ENCODE assay signal across 8 cellular contexts in the genomic region with DNA sequence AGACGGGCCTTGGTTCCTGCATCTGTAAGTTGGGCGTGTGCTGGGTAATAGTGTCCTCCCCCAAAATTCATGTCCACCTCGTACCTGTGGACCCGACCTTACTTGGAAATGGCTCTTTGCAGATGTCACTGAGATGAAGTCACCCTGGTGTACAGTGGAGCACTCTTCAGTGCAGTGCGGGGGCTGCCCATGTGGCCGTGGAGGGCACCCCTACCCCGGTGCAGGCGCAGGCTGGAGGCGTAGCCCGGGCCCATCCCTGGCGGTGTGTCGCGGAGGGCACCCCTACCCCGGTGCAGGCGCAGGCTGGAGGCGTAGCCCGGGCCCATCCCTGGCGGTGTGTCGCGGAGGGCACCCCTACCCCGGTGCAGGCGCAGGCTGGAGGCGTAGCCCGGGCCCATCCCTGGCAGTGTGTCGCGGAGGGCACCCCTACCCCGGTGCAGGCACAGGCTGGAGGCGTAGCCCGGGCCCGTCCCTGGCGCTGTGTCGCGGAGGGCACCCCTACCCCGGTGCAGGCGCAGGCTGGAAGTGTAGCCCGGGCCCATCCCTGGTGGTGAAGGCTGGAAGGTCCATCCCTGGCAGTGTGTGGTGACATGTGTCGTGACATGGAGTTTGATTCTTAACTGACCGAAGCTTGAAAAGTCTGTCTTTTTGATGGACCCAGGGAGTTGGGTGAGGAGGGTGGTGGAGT. TPM values are rescaled to one million over a fixed set of nuclear protein-coding genes. Genes with fewer than 3 reads are reported as not detected.
DNase-seq lines count a peak whose midpoint lies in the region; ATAC-seq, FAIRE-seq and TF ChIP-seq lines count a peak whose summit lies in the region.
"Not testable (repeated sequence)": the region's sequence is repeated elsewhere in the genome, so short reads cannot be mapped to it uniquely, and the experiment has no call there.

No MANE protein-coding gene starts in this region.

- H3K18ac ChIP-seq in IMR-90 (ENCODE audit: low read depth, low read length), result not testable (repeated sequence)
- H3K18ac ChIP-seq in trophoblast cell (ENCODE audit: low read length), result peak overlapping the region; percentile 2

- not testable (repeated sequence) for H3K79me2 ChIP-seq in trophoblast cell (ENCODE audit: control insufficient read depth, insufficient read depth, low read length, poor library complexity)

- H3K23ac ChIP-seq in IMR-90 (ENCODE audit: low read depth, low read length); trophoblast cell (ENCODE audit: low read length): not testable (repeated sequence)

- not testable (repeated sequence) for TF ChIP-seq RAD21 in IMR-90 (IDR thresholded peaks at IDR 0.05; ENCODE audit: low read length)

- not testable (repeated sequence) for H3K4ac ChIP-seq in IMR-90 (ENCODE audit: low read depth, low read length); trophoblast cell (ENCODE audit: low read depth, low read length)

- H2BK12ac ChIP-seq in trophoblast cell (ENCODE audit: low read length), result peak overlapping the region; percentile 24

- H3K27ac ChIP-seq in BLaER1 treated with 17β-estradiol and CSF1 and Interleukin-3, amounts not matched to agents 10 nM and 100 nM, result peak overlapping the region in 10 of 11 experiments; percentile 35 to 94 (median 86); a peak in 19 of 22 replicates
- H3K27ac ChIP-seq in IMR-90 (ENCODE audit: insufficient read depth, low read length); trophoblast cell (ENCODE audit: low read depth, low read length): not testable (repeated sequence)
- H3K27ac ChIP-seq in cardiac muscle cell, result peak overlapping the region; percentile 71

- peaks cover 89 to 96% (median 95%) of the 10 kb centered on the region in 10 experiments for H3K4me1 ChIP-seq in BLaER1 treated with 17β-estradiol and CSF1 and Interleukin-3, amounts not matched to agents 10 nM and 100 nM
- H3K4me1 ChIP-seq in IMR-90 (ENCODE audit: control insufficient read depth, insufficient read depth, low read length); trophoblast cell (ENCODE audit: control insufficient read depth in 1 of 2, insufficient read depth in 2 of 2, low read length in 2 of 2): not testable (repeated sequence)
- peaks cover 14% of the 10 kb centered on the region for H3K4me1 ChIP-seq in cardiac muscle cell (ENCODE audit: low read depth)

- not testable (repeated sequence) for BruUV-seq in IMR-90 (replicated peaks; lab: Mats Ljungman, UMichigan)

- FAIRE-seq in urothelium cell line (lab: Jason Lieb, UNC), result peak; percentile 59

- peak overlapping the region in 1 of 5 experiments; percentile 69 for H3K4me3 Mint-ChIP-seq in brain
- H3K4me3 Mint-ChIP-seq in immature natural killer cell, nephron progenitor cell: not testable (repeated sequence)

- peak overlapping the region in 9 of 10 experiments; percentile 24 to 59 (median 54); a peak in 15 of 20 replicates for H3K4me3 ChIP-seq in BLaER1 treated with 17β-estradiol and CSF1 and Interleukin-3, amounts not matched to agents 10 nM and 100 nM
- not testable (repeated sequence) for H3K4me3 ChIP-seq in IMR-90 (ENCODE audit: insufficient read depth, low read depth, low read length); cardiac muscle cell; trophoblast cell (ENCODE audit: low read depth, low read length)

- not testable (repeated sequence) for TF ChIP-seq CTCF in IMR-90 (conservative IDR thresholded peaks at IDR 0.05; ENCODE audit: low read depth, low read length); brain (conservative IDR thresholded peaks at IDR 0.05); cardiac muscle cell (IDR thresholded peaks at IDR 0.05; ENCODE audit: low read depth, low read length); nephron progenitor cell (IDR thresholded peaks at IDR 0.05)

- not testable (repeated sequence) for H4K5ac ChIP-seq in IMR-90 (ENCODE audit: low read depth, low read length)

- not testable (repeated sequence) for ATAC-seq in IMR-90 (ENCODE audit: low read depth)

- not testable (repeated sequence) for H2BK15ac ChIP-seq in IMR-90 (ENCODE audit: low read depth, low read length)

- peaks cover 0 to 77% (median 23%) of the 10 kb centered on the region in 11 experiments; a peak in 13 of 22 replicates for H4K20me1 ChIP-seq in BLaER1 treated with 17β-estradiol and CSF1 and Interleukin-3, amounts not matched to agents 10 nM and 100 nM
- H4K20me1 ChIP-seq in IMR-90 (ENCODE audit: insufficient read depth, low read length), result peaks cover 30% of the 10 kb centered on the region

- H3K27me3 ChIP-seq in BLaER1 treated with 17β-estradiol and CSF1 and Interleukin-3, amounts not matched to agents 10 nM and 100 nM, result peaks cover 0 to 33% (median 0%) of the 10 kb centered on the region in 11 experiments; a peak in 8 of 22 replicates
- H3K27me3 ChIP-seq in IMR-90 (ENCODE audit: control insufficient read depth, insufficient read depth, low read length); cardiac muscle cell; trophoblast cell (ENCODE audit: insufficient read depth, low read length): not testable (repeated sequence)

- H3K56ac ChIP-seq in IMR-90 (ENCODE audit: extremely low read depth, insufficient read depth, low read length), result not testable (repeated sequence)

- not testable (repeated sequence) for DNase-seq in IMR-90; cardiac muscle cell (ENCODE audit: low read depth in 1 of 2, low spot score in 1 of 2); immature natural killer cell; nephron progenitor cell; trophoblast cell; urothelium cell line (ENCODE audit: low spot score)

- H3K36me3 Mint-ChIP-seq in brain, result peaks cover 15% of the 10 kb centered on the region
- not testable (repeated sequence) for H3K36me3 Mint-ChIP-seq in immature natural killer cell; nephron progenitor cell (ENCODE audit: low read depth)

- H2BK120ac ChIP-seq in IMR-90 (ENCODE audit: low read depth, low read length); trophoblast cell (ENCODE audit: insufficient read depth, low read length, poor library complexity): not testable (repeated sequence)

- H3K9me3 ChIP-seq in BLaER1 treated with 17β-estradiol and CSF1 and Interleukin-3, amounts not matched to agents 10 nM and 100 nM (replicated peaks in 1 of 11); IMR-90 (ENCODE audit: control insufficient read depth, insufficient read depth, low read length); cardiac muscle cell (ENCODE audit: low read depth); trophoblast cell (ENCODE audit: insufficient read depth, low read depth, low read length): not testable (repeated sequence)

- not testable (repeated sequence) for H2AK5ac ChIP-seq in IMR-90 (ENCODE audit: low read depth, low read length); trophoblast cell (ENCODE audit: low read length)

- H3K9ac ChIP-seq in BLaER1 treated with 17β-estradiol and CSF1 and Interleukin-3, amounts not matched to agents 10 nM and 100 nM, result peak overlapping the region in 10 of 11 experiments; percentile 47 to 85 (median 80); a peak in 18 of 22 replicates
- H3K9ac ChIP-seq in IMR-90 (ENCODE audit: low read depth, low read length); trophoblast cell (ENCODE audit: low read length): not testable (repeated sequence)

- CTCF ChIA-PET in IMR-90 (lab: Yijun Ruan, JAX), result not testable (repeated sequence)

- H4K8ac ChIP-seq in IMR-90 (ENCODE audit: low read depth in 2 of 2, low read length in 2 of 2); trophoblast cell (ENCODE audit: low read depth, low read length): not testable (repeated sequence)

- not testable (repeated sequence) for H3K9me1 ChIP-seq in IMR-90 (ENCODE audit: insufficient read depth, low read length)

- peaks cover 50% of the 10 kb centered on the region for H3K4me1 Mint-ChIP-seq in brain
- H3K4me1 Mint-ChIP-seq in immature natural killer cell, result peaks cover 17 to 21% of the 10 kb centered on the region in 2 donors
- H3K4me1 Mint-ChIP-seq in nephron progenitor cell, result peaks cover 45% of the 10 kb centered on the region

- not testable (repeated sequence) for H3K9me3 Mint-ChIP-seq in brain, immature natural killer cell, nephron progenitor cell

- H3K27me3 Mint-ChIP-seq in brain; immature natural killer cell (ENCODE audit: low read depth in 3 of 3); nephron progenitor cell (ENCODE audit: low read depth, poor library complexity): not testable (repeated sequence)

- H2AK9ac ChIP-seq in IMR-90 (replicated peaks; ENCODE audit: low read depth, low read length, poor library complexity), result peak overlapping the region; percentile 37

- H3K79me1 ChIP-seq in IMR-90 (ENCODE audit: low read depth in 1 of 2, low read length in 2 of 2); trophoblast cell (ENCODE audit: low read length): not testable (repeated sequence)

- peaks cover 0 to 13% (median 0%) of the 10 kb centered on the region in 11 experiments; a peak in 4 of 22 replicates for H3K36me3 ChIP-seq in BLaER1 treated with 17β-estradiol and CSF1 and Interleukin-3, amounts not matched to agents 10 nM and 100 nM
- H3K36me3 ChIP-seq in IMR-90 (ENCODE audit: control insufficient read depth, insufficient read depth, low read length); cardiac muscle cell; trophoblast cell (ENCODE audit: control insufficient read depth in 1 of 2, insufficient read depth in 2 of 2, low read length in 2 of 2): not testable (repeated sequence)

- in situ Hi-C loops in IMR-90 (cut with MboI; ENCODE audit: low sequenced_read_pairs), result not testable (repeated sequence)

- not testable (repeated sequence) for H2BK20ac ChIP-seq in IMR-90 (ENCODE audit: low read depth, low read length)

- H2AFZ ChIP-seq in IMR-90 (replicated peaks; ENCODE audit: low read length, poor library complexity); trophoblast cell (ENCODE audit: insufficient read depth, low read length, poor library complexity): not testable (repeated sequence)

- intact Hi-C loops in IMR-90 (cut with micrococcal nuclease), result not testable (repeated sequence)

- POLR2A ChIA-PET in IMR-90 (lab: Charles Lee; ENCODE audit: unreplicated experiment), result not testable (repeated sequence)

- H3K4me2 ChIP-seq in BLaER1 treated with 17β-estradiol and CSF1 and Interleukin-3, amounts not matched to agents 10 nM and 100 nM, result peak overlapping the region; percentile 86 to 100 (median 96)
- H3K4me2 ChIP-seq in IMR-90 (ENCODE audit: low read depth, low read length); trophoblast cell (ENCODE audit: low read length): not testable (repeated sequence)

- WGBS in IMR-90 (ENCODE audit: extremely low coverage in 2 of 2, insufficient read length in 1 of 2), 2 experiments, result 97% methylated on average over 7 of the region's 38 CpGs; no CpG with 5 or more reads in 1 of the 2 experiments
- no CpG with 5 or more reads among the region's 38 CpGs for WGBS in trophoblast cell (ENCODE audit: extremely low coverage, insufficient coverage, insufficient read length)

- H2BK5ac ChIP-seq in IMR-90 (ENCODE audit: low read depth, low read length, poor library complexity, severe bottlenecking); trophoblast cell (ENCODE audit: low read depth, low read length, poor library complexity): not testable (repeated sequence)

- TF ChIP-seq POLR2A in IMR-90 (IDR thresholded peaks at IDR 0.05; ENCODE audit: low read depth, low read length), result not testable (repeated sequence)

- H4K91ac ChIP-seq in IMR-90 (ENCODE audit: insufficient read depth, low read depth, low read length), result not testable (repeated sequence)
- H4K91ac ChIP-seq in trophoblast cell (ENCODE audit: low read depth, low read length), result peak overlapping the region; percentile 1

- not testable (repeated sequence) for H3K14ac ChIP-seq in IMR-90 (replicated peaks; ENCODE audit: low read depth, low read length)
- peak overlapping the region; percentile 46 for H3K14ac ChIP-seq in trophoblast cell (ENCODE audit: low read length)

- dilution Hi-C loops in IMR-90 (cut with HindIII; ENCODE audit: low sequenced_read_pairs, unreplicated experiment), result not testable (repeated sequence)

- H3K27ac Mint-ChIP-seq in brain (peak overlapping the region; percentile 82 to 96 (median 89)), immature natural killer cell (peak overlapping the region in 4 of 6 donors; percentile 16 to 65 (median 33)), nephron progenitor cell (peak overlapping the region; percentile 57)

- not testable (repeated sequence) for H4K12ac ChIP-seq in trophoblast cell (ENCODE audit: low read depth, low read length)

RNA-seq across cellular contexts. Expression of gene GRAMD4, which starts 1.2 kb away (rescaled TPM):
- 2.7 and 2.8 TPM in 2 replicates for total RNA-seq in IMR-90 (2012; rRNA removed)
- polyA plus RNA-seq in IMR-90 (2012; rRNA removed), result 5.8 and 7.4 TPM in 2 replicates
- 3.2 and 5.9 TPM in 2 replicates for polyA plus RNA-seq in IMR-90 (2012; cell fraction: cytosol; rRNA removed)
- polyA plus RNA-seq in IMR-90 (2012; cell fraction: nucleus; rRNA removed; ENCODE audit: low replicate concordance), result 11.4 and 12.3 TPM in 2 replicates
- 12.6 TPM for polyA plus RNA-seq in brain (ENCODE audit: insufficient read depth, low read depth, low replicate concordance)
- total RNA-seq in cardiac muscle cell, result 49.3 and 79.3 TPM in 2 replicates
- 51.8 and 57.5 TPM in 2 replicates for polyA plus RNA-seq in cardiac muscle cell
- 10 to 100 TPM in 1 of 3 donors, 1 to 10 TPM in 2; 3.5 to 23.0 (median 4.1) TPM for polyA plus RNA-seq in immature natural killer cell
- polyA plus RNA-seq in trophoblast cell (2013), result 10.6 and 11.0 TPM in 2 replicates

Comparison
In these comparisons a context has a peak if more than half of its experiments do, and no peak if none do; other contexts are left out.
1. H3K27ac Mint-ChIP-seq: peak in every context shown above with its lines; median percentile 89 in brain; 57 in nephron progenitor cell; 33 in immature natural killer cell.